Comparison of ENCODE assay signal across 1 cellular context in genomic region chr21:31929548-31929947, GRCh38.
TF ChIP-seq lines count a peak whose summit lies in the region.

No MANE protein-coding gene starts in this region.

TF ChIP-seq in IMR-90, 13 proteins besides CTCF, POLR2A, EP300 and RAD21 (continued from another document):
- TF ChIP-seq RCOR1 (IDR thresholded peaks at IDR 0.05; ENCODE audit: insufficient replicate concordance, low read length), result no peak
- no peak for TF ChIP-seq MAZ (IDR thresholded peaks at IDR 0.05; ENCODE audit: borderline replicate concordance, low read depth, low read length)
- TF ChIP-seq, protein P1, sequence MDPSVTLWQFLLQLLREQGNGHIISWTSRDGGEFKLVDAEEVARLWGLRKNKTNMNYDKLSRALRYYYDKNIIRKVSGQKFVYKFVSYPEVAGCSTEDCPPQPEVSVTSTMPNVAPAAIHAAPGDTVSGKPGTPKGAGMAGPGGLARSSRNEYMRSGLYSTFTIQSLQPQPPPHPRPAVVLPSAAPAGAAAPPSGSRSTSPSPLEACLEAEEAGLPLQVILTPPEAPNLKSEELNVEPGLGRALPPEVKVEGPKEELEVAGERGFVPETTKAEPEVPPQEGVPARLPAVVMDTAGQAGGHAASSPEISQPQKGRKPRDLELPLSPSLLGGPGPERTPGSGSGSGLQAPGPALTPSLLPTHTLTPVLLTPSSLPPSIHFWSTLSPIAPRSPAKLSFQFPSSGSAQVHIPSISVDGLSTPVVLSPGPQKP (IDR thresholded peaks at IDR 0.05; ENCODE audit: borderline replicate concordance, low read depth, low read length), result no peak
- no peak for TF ChIP-seq SMC3 (IDR thresholded peaks at IDR 0.05; ENCODE audit: low read depth, low read length)
- TF ChIP-seq CEBPB (IDR thresholded peaks at IDR 0.05; ENCODE audit: low read depth, low read length), result no peak
- no peak for TF ChIP-seq USF2 (IDR thresholded peaks at IDR 0.05; ENCODE audit: low read depth, low read length)
- no peak for TF ChIP-seq FOS (IDR thresholded peaks at IDR 0.05; ENCODE audit: low read depth, low read length)
- no peak for TF ChIP-seq BHLHE40 (IDR thresholded peaks at IDR 0.05; ENCODE audit: low read depth, low read length)
TF ChIP-seq in IMR-90: peak in this region for 0.
